ENCODE assay signal across 14 cellular contexts in the genomic region with DNA sequence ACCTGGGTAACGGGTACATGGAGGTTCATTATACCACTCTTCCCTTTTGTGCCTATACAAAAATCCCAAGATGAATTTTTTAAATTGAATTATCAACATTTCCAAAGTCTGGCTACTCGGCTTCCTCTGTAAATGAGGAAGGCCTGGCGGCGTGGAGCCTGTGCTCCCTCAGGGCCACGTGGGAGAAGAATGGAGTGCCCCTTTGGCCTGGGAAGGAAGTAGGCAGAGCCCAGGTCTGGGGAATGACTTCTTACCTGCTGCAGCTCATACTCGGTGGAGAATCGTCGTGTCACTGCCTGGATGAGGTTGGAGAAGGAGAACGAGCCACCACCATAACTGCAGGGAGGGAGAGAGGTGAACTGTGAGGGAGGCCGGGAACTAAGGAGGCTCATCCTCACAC. TPM values are rescaled to one million over a fixed set of nuclear protein-coding genes. Genes with fewer than 3 reads are reported as not detected.
DNase-seq lines count a peak whose midpoint lies in the region; ATAC-seq and TF ChIP-seq lines count a peak whose summit lies in the region.
"Had no signal": no experiment of that assay in that cellular context is flagged by ENCODE, and none has a peak within 500 bp of the region (broad histone marks: within the 10 kb centered on the region; RNA-seq: fewer than 3 reads in every experiment).

No MANE protein-coding gene starts in this region.

- intact Hi-C loops in cardiac septum (cut with DNase I) (no loop called here), left cardiac atrium (cut with DNase I) (no loop called here)

- no peak overlapping the region for H4K91ac ChIP-seq in trophoblast cell (ENCODE audit: low read depth, low read length)

- peak overlapping the region; percentile 82 for H3K4me3 Mint-ChIP-seq in endothelial cell (ENCODE audit: unreplicated experiment)
- H3K4me3 Mint-ChIP-seq: CD8-positive, alpha-beta memory T cell had no signal

- H4K12ac ChIP-seq in trophoblast cell (ENCODE audit: low read depth, low read length) = no peak overlapping the region

- H2BK12ac ChIP-seq in trophoblast cell (ENCODE audit: low read length) = no peak overlapping the region

- H3K27ac Mint-ChIP-seq in endothelial cell (ENCODE audit: unreplicated experiment) = no peak overlapping the region
- H3K27ac Mint-ChIP-seq: CD8-positive, alpha-beta memory T cell had no signal

- H2BK120ac ChIP-seq in trophoblast cell (ENCODE audit: insufficient read depth, low read length, poor library complexity) = no peak overlapping the region

- H3K27ac ChIP-seq in RWPE2 (ENCODE audit: poor library complexity, severe bottlenecking) = no peak overlapping the region
- H3K27ac ChIP-seq in trophoblast cell (ENCODE audit: low read depth, low read length) = no peak overlapping the region
- H3K27ac ChIP-seq: 22Rv1, BLaER1 had no signal

- no peak overlapping the region for H3K23ac ChIP-seq in trophoblast cell (ENCODE audit: low read length)

- H3K36me3 Mint-ChIP-seq in endothelial cell (ENCODE audit: low read depth, unreplicated experiment) = peaks cover 57% of the 10 kb centered on the region

- DNase-seq in cardiac septum (ENCODE audit: low spot score) (peak; percentile 39), left cardiac atrium (no peak), RWPE2 (ENCODE audit: low spot score) (peak; percentile 38), endothelial cell (ENCODE audit: low spot score) (no peak), trophoblast cell (no peak), germinal center (ENCODE audit: low spot score) (no peak)
- DNase-seq: CD8-positive, alpha-beta memory T cell; DMS53; GF-D8 had no signal

- H3K4me2 ChIP-seq in trophoblast cell (ENCODE audit: low read length) = no peak overlapping the region
- H3K4me2 ChIP-seq: BLaER1 had no signal

- no CpG with 5 or more reads among the region's 10 CpGs for WGBS in trophoblast cell (ENCODE audit: extremely low coverage, insufficient coverage, insufficient read length)

- H3K36me3 ChIP-seq in RWPE2 (ENCODE audit: low read depth) = peaks cover 27% of the 10 kb centered on the region
- H3K36me3 ChIP-seq in trophoblast cell (ENCODE audit: control insufficient read depth in 1 of 2, insufficient read depth in 2 of 2, low read length in 2 of 2) = no peaks in the 10 kb centered on the region
- H3K36me3 ChIP-seq: BLaER1, HAP-1 had no signal

- H3K27me3 ChIP-seq in RWPE2 (ENCODE audit: insufficient read depth, poor library complexity, severe bottlenecking) (no peaks in the 10 kb centered on the region), trophoblast cell (ENCODE audit: insufficient read depth, low read length) (no peaks in the 10 kb centered on the region)
- H3K27me3 ChIP-seq: BLaER1 had no signal

- H3K4me1 Mint-ChIP-seq in endothelial cell (ENCODE audit: unreplicated experiment) = peaks cover 5% of the 10 kb centered on the region
- H3K4me1 Mint-ChIP-seq: CD8-positive, alpha-beta memory T cell had no signal

- H2BK5ac ChIP-seq in trophoblast cell (ENCODE audit: low read depth, low read length, poor library complexity) = no peak overlapping the region

- H3K9me3 ChIP-seq in RWPE2 (ENCODE audit: severe bottlenecking) = peaks cover 5% of the 10 kb centered on the region
- peaks cover 4% of the 10 kb centered on the region for H3K9me3 ChIP-seq in trophoblast cell (ENCODE audit: insufficient read depth, low read depth, low read length)
- H3K9me3 ChIP-seq: HAP-1 had no signal

- peaks cover 4% of the 10 kb centered on the region for H3K9me3 Mint-ChIP-seq in endothelial cell (ENCODE audit: unreplicated experiment)

- H3K4me3 ChIP-seq in RWPE2 (ENCODE audit: severe bottlenecking) = no peak overlapping the region
- no peak overlapping the region for H3K4me3 ChIP-seq in trophoblast cell (ENCODE audit: low read depth, low read length)
- H3K4me3 ChIP-seq: BLaER1, HAP-1 had no signal

- no peak overlapping the region for H3K18ac ChIP-seq in trophoblast cell (ENCODE audit: low read length)

- peak overlapping the region; percentile 41 for H2AK5ac ChIP-seq in trophoblast cell (ENCODE audit: low read length)

- H3K27me3 Mint-ChIP-seq in endothelial cell (ENCODE audit: unreplicated experiment) = peaks cover 5% of the 10 kb centered on the region

- no peak overlapping the region for H4K8ac ChIP-seq in trophoblast cell (ENCODE audit: low read depth, low read length)

- ATAC-seq in left cardiac atrium (no peak), RWPE2 (ENCODE audit: low read depth) (no peak), HG03521 (IDR thresholded peaks at IDR 0.05; ENCODE audit: unreplicated experiment) (no peak), HG02571 (IDR thresholded peaks at IDR 0.05; ENCODE audit: unreplicated experiment) (no peak)

- H3K4me1 ChIP-seq in RWPE2 (ENCODE audit: insufficient read depth, poor library complexity, severe bottlenecking) (peaks cover 17% of the 10 kb centered on the region), trophoblast cell (ENCODE audit: control insufficient read depth in 1 of 2, insufficient read depth in 2 of 2, low read length in 2 of 2) (no peaks in the 10 kb centered on the region)
- H3K4me1 ChIP-seq: BLaER1, HAP-1 had no signal

- H3K4ac ChIP-seq in trophoblast cell (ENCODE audit: low read depth, low read length) = no peak overlapping the region

- H3K9ac ChIP-seq in trophoblast cell (ENCODE audit: low read length) = no peak overlapping the region
- H3K9ac ChIP-seq: BLaER1 had no signal

- H3K79me1 ChIP-seq in trophoblast cell (ENCODE audit: low read length) = no peaks in the 10 kb centered on the region

- no peaks in the 10 kb centered on the region for H3K79me2 ChIP-seq in trophoblast cell (ENCODE audit: control insufficient read depth, insufficient read depth, low read length, poor library complexity)

- TF ChIP-seq CTCF in RWPE2 (IDR thresholded peaks at IDR 0.05; ENCODE audit: poor library complexity, severe bottlenecking) (no peak), endothelial cell (IDR thresholded peaks at IDR 0.05; ENCODE audit: unreplicated experiment) (no peak)

- H3K14ac ChIP-seq in trophoblast cell (ENCODE audit: low read length) = peak overlapping the region; percentile 40

- no peak overlapping the region for H2AFZ ChIP-seq in trophoblast cell (ENCODE audit: insufficient read depth, low read length, poor library complexity)

RNA-seq across cellular contexts. Expression of a gene that starts 14.1 kb away (rescaled TPM):
- total RNA-seq in cardiac septum = 0.19 TPM
- under 1 TPM; 0.16 to 0.56 TPM for total RNA-seq in left cardiac atrium
- 0.33 TPM for total RNA-seq in endothelial cell (ENCODE audit: unreplicated experiment)
- 0.10 and 0.22 TPM in 2 replicates for polyA plus RNA-seq in trophoblast cell (2013)
- total RNA-seq: CD8-positive, alpha-beta memory T cell had no signal
- polyA plus RNA-seq: CD8-positive, alpha-beta memory T cell had no signal

RNA-seq across cellular contexts. Expression of a gene that starts 24.4 kb away (rescaled TPM):
- total RNA-seq in cardiac septum = 4.3 TPM
- total RNA-seq in left cardiac atrium = 10 to 100 TPM in 1 of 2 donors, 1 to 10 TPM in 1; 5.6 to 21.0 TPM
- 203 TPM for total RNA-seq in endothelial cell (ENCODE audit: unreplicated experiment)
- polyA plus RNA-seq in trophoblast cell (2013) = 0.23 and 0.40 TPM in 2 replicates
- polyA plus RNA-seq: CD8-positive, alpha-beta memory T cell had no signal

RNA-seq across cellular contexts. Expression of a gene that starts 39.2 kb away (rescaled TPM):
- total RNA-seq in cardiac septum (0.86 TPM), left cardiac atrium (10 to 100 TPM in 1 of 2 donors, 1 to 10 TPM in 1; 4.7 to 10.5 TPM), endothelial cell (ENCODE audit: unreplicated experiment) (not detected)
- 0.04 and 0.10 TPM in 2 replicates for polyA plus RNA-seq in trophoblast cell (2013)

Comparison
In these comparisons a context has a peak if more than half of its experiments do, and no peak if none do; other contexts are left out.
1. DNase-seq: peak in cardiac septum (single experiment) and RWPE2 (single experiment); none in left cardiac atrium (single experiment), endothelial cell (single experiment), trophoblast cell (0 of 2) and germinal center (single experiment).